Comparison of ENCODE assay signal across 18 cellular contexts in genomic region chr7:98056580-98056979, GRCh38.
"Had no signal": no experiment of that assay in that cellular context is flagged by ENCODE, and none has a peak within 500 bp of the region (broad histone marks: within the 10 kb centered on the region; RNA-seq: fewer than 3 reads in every experiment).

No MANE protein-coding gene starts in this region.

- H3K36me3 ChIP-seq: gastroesophageal sphincter, heart left ventricle, left lung, sigmoid colon, spleen, thyroid gland, WERI-Rb-1 had no signal

- ATAC-seq: activated naive CD4-positive, alpha-beta T cell treated with anti-CD3 and anti-CD28 coated beads, Interleukin-2, amount 50 U/mL, for 72 hours; body of pancreas; effector memory CD8-positive, alpha-beta T cell; gastroesophageal sphincter; heart left ventricle; left lung had no signal

- H3K27me3 ChIP-seq: body of pancreas, thyroid gland had no signal

- H3K4me1 ChIP-seq: body of pancreas, gastroesophageal sphincter, heart left ventricle, left lung, sigmoid colon, spleen, thyroid gland had no signal

- H3K9me3 ChIP-seq: body of pancreas, gastroesophageal sphincter, heart left ventricle, left lung, sigmoid colon, spleen, thyroid gland had no signal

- H3K4me3 ChIP-seq: body of pancreas, gastroesophageal sphincter, heart left ventricle, left lung, sigmoid colon, spleen, thyroid gland had no signal

- FAIRE-seq: urothelium cell line had no signal

- H3K27ac ChIP-seq: body of pancreas, gastroesophageal sphincter, heart left ventricle, left lung, sigmoid colon, spleen, thyroid gland, WERI-Rb-1 had no signal

- DNase-seq: activated CD4-positive, alpha-beta T cell treated with anti-CD3 and anti-CD28 coated beads for 1 hour; activated CD4-positive, alpha-beta T cell treated with anti-CD3 and anti-CD28 coated beads, Interleukin-2, amount 50 U/mL, for 4 hours; activated gamma-delta T cell treated with Interleukin-2 at 50 U/mL for 16 hours; body of pancreas; caudate nucleus; effector memory CD8-positive, alpha-beta T cell; heart left ventricle; left lung; nephron progenitor cell; nucleus accumbens; sigmoid colon; spleen; stimulated activated naive CD4-positive, alpha-beta T cell; thyroid gland; WERI-Rb-1 had no signal
